Comparison of ENCODE assay signal across 35 cellular contexts in genomic region chr16:14576532-14576931, GRCh38.
"Had no signal": no experiment of that assay in that cellular context is flagged by ENCODE, and none has a peak within 500 bp of the region (broad histone marks: within the 10 kb centered on the region; RNA-seq: fewer than 3 reads in every experiment).

No MANE protein-coding gene starts in this region.

- H3K9me2 ChIP-seq: SK-N-SH had no signal

- DNase-seq: activated B cell treated with CpG ODN at 0.5 μM for 24 hours; activated CD4-positive, alpha-beta memory T cell treated with anti-CD3 and anti-CD28 coated beads, Interleukin-2, amount 10 ng/mL, durations not matched to agents 7 days and 5 days; activated CD4-positive, alpha-beta T cell treated with anti-CD3 and anti-CD28 coated beads for 4 hours; activated CD4-positive, CD25-positive, alpha-beta regulatory T cell treated with anti-CD3 and anti-CD28 coated beads, Interleukin-2, amount 50 U/mL, for 72 hours; activated CD8-positive, alpha-beta memory T cell treated with anti-CD3 and anti-CD28 coated beads for 24 hours; activated CD8-positive, alpha-beta memory T cell treated with anti-CD3 and anti-CD28 coated beads, Interleukin-2, amount 10 ng/mL, durations not matched to agents 7 days and 5 days; activated CD8-positive, alpha-beta memory T cell treated with anti-CD3 and anti-CD28 coated beads, Interleukin-2, amount 50 U/mL, for 48 hours; activated effector memory CD4-positive, alpha-beta T cell treated with Interleukin-2 at 50 U/mL for 16 hours; activated naive CD4-positive, alpha-beta T cell treated with anti-CD3 and anti-CD28 coated beads, Interleukin-2, amount 10 ng/mL, durations not matched to agents 7 days and 5 days; activated naive CD8-positive, alpha-beta T cell treated with anti-CD3 and anti-CD28 coated beads, Interleukin-2, amount 50 U/mL, for 24 hours; activated T-cell treated with anti-CD3 and anti-CD28 coated beads, Interleukin-2, amount 50 U/mL, for 48 hours; anterior cingulate cortex; MM.1S; MV-4-11; NCI-H1092; NCI-H1436 treated with DMSO at 0.1 percent for 48 hours; NCI-H1694 treated with DMSO at 0.1 percent for 48 hours; NCI-H2029; NCI-H2107; NCI-H2171; NCI-H510A; NCI-H526; NCI-H748 treated with DMSO at 0.1 percent for 48 hours; NK-92 treated with Interleukin-12 subunit alpha and Interleukin-12 subunit beta, amount 100 ng/mL, for 24 hours; PC-3; Peyer's patch; RPMI8226; SHP77 treated with DMSO at 0.1 percent for 48 hours; SK-N-SH had no signal

- H3K27me3 ChIP-seq: Peyer's patch, SJSA1 had no signal

- H3K27ac ChIP-seq: KMS-11, Peyer's patch, SJSA1 had no signal

- H3K27me3 Mint-ChIP-seq: activated B cell treated with CpG ODN at 0.5 μM for 24 hours; activated CD4-positive, alpha-beta memory T cell treated with anti-CD3 and anti-CD28 coated beads, Interleukin-2, amount 10 ng/mL, durations not matched to agents 7 days and 5 days; activated CD8-positive, alpha-beta memory T cell treated with anti-CD3 and anti-CD28 coated beads, Interleukin-2, amount 10 ng/mL, durations not matched to agents 7 days and 5 days; activated naive CD4-positive, alpha-beta T cell treated with anti-CD3 and anti-CD28 coated beads, Interleukin-2, amount 10 ng/mL, durations not matched to agents 7 days and 5 days; activated naive CD8-positive, alpha-beta T cell; activated naive CD8-positive, alpha-beta T cell treated with anti-CD3 and anti-CD28 coated beads, Interleukin-2, amount 50 U/mL, for 24 hours had no signal

- H3K9me3 Mint-ChIP-seq: activated B cell treated with CpG ODN at 0.5 μM for 24 hours; activated naive CD4-positive, alpha-beta T cell treated with anti-CD3 and anti-CD28 coated beads, Interleukin-2, amount 10 ng/mL, durations not matched to agents 7 days and 5 days; activated naive CD8-positive, alpha-beta T cell treated with anti-CD3 and anti-CD28 coated beads, Interleukin-2, amount 50 U/mL, for 24 hours; T-helper 1 cell treated with Interleukin-12 subunit alpha and Interleukin-12 subunit beta and Interleukin-4 antibody, amounts not matched to agents 30 μg/mL and 1 μg/mL, for 36 hours had no signal

- H3K4me1 Mint-ChIP-seq: activated B cell treated with CpG ODN at 0.5 μM for 24 hours; activated CD8-positive, alpha-beta memory T cell treated with anti-CD3 and anti-CD28 coated beads, Interleukin-2, amount 10 ng/mL, durations not matched to agents 7 days and 5 days; activated naive CD4-positive, alpha-beta T cell treated with anti-CD3 and anti-CD28 coated beads, Interleukin-2, amount 10 ng/mL, durations not matched to agents 7 days and 5 days; activated naive CD8-positive, alpha-beta T cell treated with anti-CD3 and anti-CD28 coated beads, Interleukin-2, amount 50 U/mL, for 24 hours; brain had no signal

- H3K9me3 ChIP-seq: Peyer's patch, SJSA1, SK-N-SH had no signal

- H3K4me2 ChIP-seq: KMS-11, SK-N-SH had no signal

- H3K27ac Mint-ChIP-seq: activated B cell treated with CpG ODN at 0.5 μM for 24 hours; activated CD4-positive, alpha-beta memory T cell treated with anti-CD3 and anti-CD28 coated beads, Interleukin-2, amount 10 ng/mL, durations not matched to agents 7 days and 5 days; activated CD8-positive, alpha-beta memory T cell treated with anti-CD3 and anti-CD28 coated beads, Interleukin-2, amount 10 ng/mL, durations not matched to agents 7 days and 5 days; activated naive CD4-positive, alpha-beta T cell treated with anti-CD3 and anti-CD28 coated beads, Interleukin-2, amount 10 ng/mL, durations not matched to agents 7 days and 5 days; activated naive CD8-positive, alpha-beta T cell; activated naive CD8-positive, alpha-beta T cell treated with anti-CD3 and anti-CD28 coated beads, Interleukin-2, amount 50 U/mL, for 24 hours; brain; T-helper 1 cell treated with Interleukin-12 subunit alpha and Interleukin-12 subunit beta and Interleukin-4 antibody, amounts not matched to agents 30 μg/mL and 1 μg/mL, for 36 hours; T-helper 2 cell treated with Interferon-gamma antibody and Interleukin-4, amounts not matched to agents 5 μg/mL and 100 μg/mL, for 36 hours had no signal

- H3K4me3 Mint-ChIP-seq: activated B cell treated with CpG ODN at 0.5 μM for 24 hours; activated CD4-positive, alpha-beta memory T cell treated with anti-CD3 and anti-CD28 coated beads, Interleukin-2, amount 10 ng/mL, durations not matched to agents 7 days and 5 days; activated CD8-positive, alpha-beta memory T cell treated with anti-CD3 and anti-CD28 coated beads, Interleukin-2, amount 10 ng/mL, durations not matched to agents 7 days and 5 days; activated naive CD4-positive, alpha-beta T cell treated with anti-CD3 and anti-CD28 coated beads, Interleukin-2, amount 10 ng/mL, durations not matched to agents 7 days and 5 days; activated naive CD8-positive, alpha-beta T cell; activated naive CD8-positive, alpha-beta T cell treated with anti-CD3 and anti-CD28 coated beads, Interleukin-2, amount 50 U/mL, for 24 hours; brain; T-helper 1 cell treated with Interleukin-12 subunit alpha and Interleukin-12 subunit beta and Interleukin-4 antibody, amounts not matched to agents 30 μg/mL and 1 μg/mL, for 36 hours; T-helper 2 cell treated with Interferon-gamma antibody and Interleukin-4, amounts not matched to agents 5 μg/mL and 100 μg/mL, for 36 hours had no signal

- ATAC-seq: activated CD8-positive, alpha-beta memory T cell treated with anti-CD3 and anti-CD28 coated beads, Interleukin-2, amount 10 ng/mL, durations not matched to agents 7 days and 5 days; activated naive CD8-positive, alpha-beta T cell treated with anti-CD3 and anti-CD28 coated beads, Interleukin-2, amount 50 U/mL, for 24 hours; PC-3 had no signal

- H3K4me1 ChIP-seq: Peyer's patch, SJSA1 had no signal

- H3K4me3 ChIP-seq: Peyer's patch, SJSA1 had no signal
